24 cellular contexts compared by ENCODE assay signal in genomic region chr3:17442332-17443049, GRCh38.
A peak's percentile ranks its signal among the peaks of the same experiment; 100 is the strongest.
DNase-seq lines count a peak whose midpoint lies in the region; ATAC-seq, FAIRE-seq and TF ChIP-seq lines count a peak whose summit lies in the region.
"Had no signal": no experiment of that assay in that cellular context is flagged by ENCODE, and none has a peak within 500 bp of the region (broad histone marks: within the 10 kb centered on the region; RNA-seq: fewer than 3 reads in every experiment).

No MANE protein-coding gene starts in this region.

- H3K27ac ChIP-seq in colonic mucosa (no peak overlapping the region), kidney (ENCODE audit: low read depth in 2 of 2, low read length in 2 of 2) (no peak overlapping the region)

- H3K27me3 Mint-ChIP-seq in memory B cell, result no peaks in the 10 kb centered on the region
- H3K27me3 Mint-ChIP-seq in activated naive CD4-positive, alpha-beta T cell treated with anti-CD3 and anti-CD28 coated beads for 36 hours (ENCODE audit: low read depth), result no peaks in the 10 kb centered on the region

- H3K36me3 ChIP-seq in colonic mucosa (no peaks in the 10 kb centered on the region), kidney (ENCODE audit: control insufficient read depth in 1 of 2, insufficient read depth in 2 of 2, low read length in 2 of 2) (no peaks in the 10 kb centered on the region)

- no peak overlapping the region for H3K4me3 ChIP-seq in epithelial cell of esophagus (ENCODE audit: low read length)
- H3K4me3 ChIP-seq in colonic mucosa, result no peak overlapping the region
- peak overlapping the region in 1 of 2 donors; percentile 6 for H3K4me3 ChIP-seq in kidney (ENCODE audit: low read length in 2 of 2)
- H3K4me3 ChIP-seq: BLaER1 treated with 17β-estradiol and CSF1 and Interleukin-3, amounts not matched to agents 10 nM and 100 nM; lung had no signal

- H3K9me3 Mint-ChIP-seq in memory B cell, result no peaks in the 10 kb centered on the region
- peaks cover 4% of the 10 kb centered on the region for H3K9me3 Mint-ChIP-seq in activated naive CD4-positive, alpha-beta T cell treated with anti-CD3 and anti-CD28 coated beads for 36 hours
- H3K9me3 Mint-ChIP-seq: H9 had no signal

- ATAC-seq in memory B cell (ENCODE audit: low read depth) (no peak), GM18517 (IDR thresholded peaks at IDR 0.05; ENCODE audit: unreplicated experiment) (no peak)
- ATAC-seq: activated CD8-positive, alpha-beta T cell treated with anti-CD3 and anti-CD28 coated beads, Interleukin-2, amount 10 ng/mL, durations not matched to agents 7 days and 5 days had no signal

- CTCF ChIA-PET in activated naive CD4-positive, alpha-beta T cell treated with anti-CD3 and anti-CD28 coated beads for 36 hours (lab: Charles Lee), result interaction anchor here (0.5 kb wide), 1 partner anchor 396 kb away, joined by 3 read pairs; no protein-coding TSS in a partner anchor

- H3K4me3 Mint-ChIP-seq in memory B cell, result no peak overlapping the region
- H3K4me3 Mint-ChIP-seq in activated naive CD4-positive, alpha-beta T cell treated with anti-CD3 and anti-CD28 coated beads for 36 hours, result no peak overlapping the region
- H3K4me3 Mint-ChIP-seq: activated CD8-positive, alpha-beta T cell treated with anti-CD3 and anti-CD28 coated beads, Interleukin-2, amount 10 ng/mL, durations not matched to agents 7 days and 5 days; H9 had no signal

- no peak for TF ChIP-seq CTCF in epithelial cell of esophagus (IDR thresholded peaks at IDR 0.05; ENCODE audit: insufficient read depth, low read depth, low read length, missing control alignments)
- no peak for TF ChIP-seq CTCF in colonic mucosa (IDR thresholded peaks at IDR 0.05)
- TF ChIP-seq CTCF in kidney (IDR thresholded peaks at IDR 0.05; ENCODE audit: borderline replicate concordance, extremely low read depth, insufficient read depth), result no peak

- peak overlapping the region; percentile 29 for H3K27ac Mint-ChIP-seq in memory B cell
- no peak overlapping the region for H3K27ac Mint-ChIP-seq in activated naive CD4-positive, alpha-beta T cell treated with anti-CD3 and anti-CD28 coated beads for 36 hours
- H3K27ac Mint-ChIP-seq: activated CD8-positive, alpha-beta T cell treated with anti-CD3 and anti-CD28 coated beads, Interleukin-2, amount 10 ng/mL, durations not matched to agents 7 days and 5 days had no signal

- peaks cover 38% of the 10 kb centered on the region for H3K36me3 Mint-ChIP-seq in memory B cell
- peaks cover 24% of the 10 kb centered on the region for H3K36me3 Mint-ChIP-seq in activated naive CD4-positive, alpha-beta T cell treated with anti-CD3 and anti-CD28 coated beads for 36 hours (ENCODE audit: low read depth)

- DNase-seq in Daoy (ENCODE audit: low read depth) (peak; percentile 4), RPMI7951 (ENCODE audit: low read depth) (peak; percentile 18), epithelial cell of esophagus (ENCODE audit: low read depth) (peak; percentile 5), memory B cell (ENCODE audit: low spot score in 2 of 2) (no peak), colonic mucosa (no peak), kidney (no peak)
- no peak for DNase-seq in activated naive CD4-positive, alpha-beta T cell treated with anti-CD3 and anti-CD28 coated beads for 36 hours
- DNase-seq: activated CD4-positive, CD25-positive, alpha-beta regulatory T cell treated with anti-CD3 and anti-CD28 coated beads, Interleukin-2, amount 50 U/mL, for 72 hours; activated CD8-positive, alpha-beta T cell treated with anti-CD3 and anti-CD28 coated beads, Interleukin-2, amount 10 ng/mL, durations not matched to agents 7 days and 5 days; activated gamma-delta T cell; Calu3; foreskin melanocyte; H9; hippocampal formation; KBM-7; NCI-H1048; NCI-H1930; NCI-H2227 treated with DMSO at 0.1 percent for 48 hours; NCI-H748 treated with DMSO at 0.1 percent for 48 hours; nucleus accumbens; trophoblast cell had no signal

- H3K9me3 ChIP-seq in colonic mucosa (no peaks in the 10 kb centered on the region), kidney (ENCODE audit: control insufficient read depth in 1 of 2, low read length in 2 of 2) (no peaks in the 10 kb centered on the region)

- no peaks in the 10 kb centered on the region for H3K27me3 ChIP-seq in colonic mucosa
- H3K27me3 ChIP-seq: BLaER1 treated with 17β-estradiol and CSF1 and Interleukin-3, amounts not matched to agents 10 nM and 100 nM had no signal

- H3K4me1 ChIP-seq in colonic mucosa (no peaks in the 10 kb centered on the region), kidney (ENCODE audit: control insufficient read depth in 1 of 2, insufficient read depth in 1 of 2, low read depth in 1 of 2, low read length in 2 of 2) (no peaks in the 10 kb centered on the region)

- peaks cover 4% of the 10 kb centered on the region for H3K4me1 Mint-ChIP-seq in memory B cell
- no peaks in the 10 kb centered on the region for H3K4me1 Mint-ChIP-seq in activated naive CD4-positive, alpha-beta T cell treated with anti-CD3 and anti-CD28 coated beads for 36 hours (ENCODE audit: low read depth)

- H3K9ac ChIP-seq in colonic mucosa (ENCODE audit: low read depth in 2 of 2, low read length in 2 of 2) (no peak overlapping the region), kidney (ENCODE audit: low read length in 2 of 2) (no peak overlapping the region)
- H3K9ac ChIP-seq: BLaER1 treated with 17β-estradiol and CSF1 and Interleukin-3, amounts not matched to agents 10 nM and 100 nM had no signal

- intact Hi-C loops in activated naive CD4-positive, alpha-beta T cell treated with anti-CD3 and anti-CD28 coated beads for 36 hours (cut with micrococcal nuclease), result no loop called here
- intact Hi-C loops in colonic mucosa (cut with DNase I) (no loop called here), kidney (cut with DNase I) (no loop called here)

- FAIRE-seq in kidney (lab: Jason Lieb, UNC), result no peak

Comparison
In these comparisons a context has a peak if more than half of its experiments do, and no peak if none do; other contexts are left out.
1. DNase-seq: peak in Daoy (single experiment), RPMI7951 (single experiment) and epithelial cell of esophagus (single experiment); none in memory B cell (0 of 2), activated naive CD4-positive, alpha-beta T cell treated with anti-CD3 and anti-CD28 coated beads for 36 hours (single experiment), colonic mucosa (single experiment) and kidney (single experiment).